ENCODE assay signal across 9 cellular contexts in the genomic region with DNA sequence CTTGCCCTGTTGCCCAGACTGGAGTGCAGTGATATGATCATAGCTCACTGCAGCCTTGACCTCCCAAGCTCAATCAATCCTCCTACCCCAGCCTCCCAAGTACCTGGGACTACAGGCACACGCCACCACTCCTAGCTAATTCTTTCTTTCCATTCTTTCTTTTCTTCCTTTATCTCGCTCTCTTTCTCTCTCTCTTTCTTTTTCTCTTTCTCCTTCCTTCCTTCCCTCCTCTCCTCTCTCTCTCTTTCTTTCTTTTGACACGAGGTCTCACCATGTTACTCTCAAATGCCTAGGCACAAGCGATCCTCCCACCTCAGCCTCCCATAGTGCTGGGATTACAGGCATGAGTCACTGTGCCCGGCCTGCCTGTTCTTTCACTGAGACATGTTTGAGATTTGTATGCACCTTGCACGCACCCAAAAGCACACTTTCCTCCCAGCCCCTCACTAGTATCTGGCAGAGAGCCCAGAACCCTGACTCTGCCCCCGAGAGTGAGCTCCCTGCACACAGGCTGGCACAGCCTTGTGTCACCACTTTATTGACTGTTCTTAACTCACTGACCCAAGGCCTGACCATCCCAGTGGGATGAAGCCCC. TPM values are rescaled to one million over a fixed set of nuclear protein-coding genes. Genes with fewer than 3 reads are reported as not detected.
A peak's percentile ranks its signal among the peaks of the same experiment; 100 is the strongest.
DNase-seq lines count a peak whose midpoint lies in the region; ATAC-seq and TF ChIP-seq lines count a peak whose summit lies in the region.
"Had no signal": no experiment of that assay in that cellular context is flagged by ENCODE, and none has a peak within 500 bp of the region (broad histone marks: within the 10 kb centered on the region; RNA-seq: fewer than 3 reads in every experiment).

No MANE protein-coding gene starts in this region.

- H3K4me1 ChIP-seq in smooth muscle cell (ENCODE audit: low read depth), result no peaks in the 10 kb centered on the region

- no peaks in the 10 kb centered on the region for H3K9me3 Mint-ChIP-seq in T-cell
- no peaks in the 10 kb centered on the region for H3K9me3 Mint-ChIP-seq in dendritic cell treated with granulocyte-macrophage colony-stimulating factor and Interleukin-4, amounts not matched to agents 40 ng/mL and 50 ng/mL, for 4 days

- 84% methylated on average over 7 of the region's 7 CpGs for WGBS in smooth muscle cell (ENCODE audit: low lambda C conversion rate)

- H3K27ac Mint-ChIP-seq in T-cell, result peak overlapping the region; percentile 93 to 94
- H3K27ac Mint-ChIP-seq in dendritic cell treated with granulocyte-macrophage colony-stimulating factor and Interleukin-4, amounts not matched to agents 40 ng/mL and 50 ng/mL, for 4 days, result peak overlapping the region; percentile 38

- no peaks in the 10 kb centered on the region for H4K20me1 ChIP-seq in smooth muscle cell (ENCODE audit: low read depth)

- no peaks in the 10 kb centered on the region for H3F3A ChIP-seq in smooth muscle cell (ENCODE audit: low read depth)

- no peak overlapping the region for H3K9ac ChIP-seq in smooth muscle cell (ENCODE audit: low read depth)

- POLR2A ChIA-PET in T-cell (lab: Charles Lee), result interaction anchor here (0.5 to 1.3 kb wide), 6 partner anchors 8 to 155 kb away, joined by 3 to 5 read pairs (median 4); no protein-coding TSS in a partner anchor

- ATAC-seq in GM18517 (IDR thresholded peaks at IDR 0.05; ENCODE audit: unreplicated experiment) (peak; percentile 94), HG02981 (IDR thresholded peaks at IDR 0.05; ENCODE audit: unreplicated experiment) (peak; percentile 69), T-cell (replicated peaks in 1 of 4) (peak in 3 of 4 experiments; percentile 21 to 43 (median 33)), left ventricle myocardium superior (no peak)

- H3K4me2 ChIP-seq in smooth muscle cell, result no peak overlapping the region

- H3K27ac ChIP-seq in smooth muscle cell (ENCODE audit: low read depth), result no peak overlapping the region

- no peaks in the 10 kb centered on the region for H3K36me3 ChIP-seq in smooth muscle cell (ENCODE audit: low read depth)

- H3K4me3 ChIP-seq in smooth muscle cell, result no peak overlapping the region

- peak overlapping the region; percentile 64 to 87 (median 67) for H3K4me3 Mint-ChIP-seq in T-cell
- H3K4me3 Mint-ChIP-seq in dendritic cell treated with granulocyte-macrophage colony-stimulating factor and Interleukin-4, amounts not matched to agents 40 ng/mL and 50 ng/mL, for 4 days, result no peak overlapping the region

- CTCF ChIA-PET in T-cell (lab: Charles Lee), result interaction anchor here in 1 of 2 donors (0.6 to 0.7 kb wide), 2 partner anchors 59 to 111 kb away, joined by 3 read pairs; no protein-coding TSS in a partner anchor

- intact Hi-C loops in dendritic cell treated with granulocyte-macrophage colony-stimulating factor and Interleukin-4, amounts not matched to agents 40 ng/mL and 50 ng/mL, for 4 days (cut with micrococcal nuclease), result loop anchor here (5.0 kb wide), 1 partner anchor 191 kb away; no protein-coding TSS in a partner anchor
- intact Hi-C loops in left ventricle myocardium superior (cut with micrococcal nuclease), result no loop called here

- H3K79me2 ChIP-seq in smooth muscle cell (ENCODE audit: low read depth), result no peaks in the 10 kb centered on the region

- peaks cover 9% of the 10 kb centered on the region for H3K27me3 ChIP-seq in smooth muscle cell (ENCODE audit: low read depth)

- H3K9me3 ChIP-seq in smooth muscle cell (replicated peaks; ENCODE audit: low read depth), result no peaks in the 10 kb centered on the region

- H3K36me3 Mint-ChIP-seq in T-cell, result peaks cover 2% of the 10 kb centered on the region
- H3K36me3 Mint-ChIP-seq in dendritic cell treated with granulocyte-macrophage colony-stimulating factor and Interleukin-4, amounts not matched to agents 40 ng/mL and 50 ng/mL, for 4 days (ENCODE audit: low read depth), result no peaks in the 10 kb centered on the region

- H2AFZ ChIP-seq in smooth muscle cell (ENCODE audit: low read depth), result no peak overlapping the region

- H3K4me1 Mint-ChIP-seq in T-cell, result peaks cover 81 to 94% (median 85%) of the 10 kb centered on the region in 3 donors
- H3K4me1 Mint-ChIP-seq in dendritic cell treated with granulocyte-macrophage colony-stimulating factor and Interleukin-4, amounts not matched to agents 40 ng/mL and 50 ng/mL, for 4 days (ENCODE audit: low read depth), result peaks cover 49% of the 10 kb centered on the region

- peak in 18 of 34 experiments; percentile 9 to 73 (median 40) for DNase-seq in T-cell
- no peak for DNase-seq in H4 (ENCODE audit: low spot score)
- no peak for DNase-seq in smooth muscle cell (lab: John Stamatoyannopoulos, UW; ENCODE audit: unreplicated experiment)
- DNase-seq in left ventricle myocardium superior, result no peak
- DNase-seq in MV-4-11 (lab: John Stamatoyannopoulos, UW), result no peak

- no peak for TF ChIP-seq CTCF in smooth muscle cell (IDR thresholded peaks at IDR 0.05; ENCODE audit: borderline replicate concordance, insufficient read depth, poor library complexity, severe bottlenecking)

- H3K27me3 Mint-ChIP-seq in T-cell, result peaks cover 0 to 1% of the 10 kb centered on the region in 2 donors
- H3K27me3 Mint-ChIP-seq in dendritic cell treated with granulocyte-macrophage colony-stimulating factor and Interleukin-4, amounts not matched to agents 40 ng/mL and 50 ng/mL, for 4 days, result peaks cover 44% of the 10 kb centered on the region

RNA-seq across cellular contexts. Expression of gene CD6, which starts 56.8 kb away (rescaled TPM):
- 100 to 1,000 TPM; 413 to 594 (median 495) TPM for total RNA-seq in T-cell
- total RNA-seq in H4 (2014; rRNA removed; shearing (Covaris generic)), result not detected in 2 replicates
- total RNA-seq in smooth muscle cell, result 0.27 TPM in 1 of 2 replicates, not detected in the other
- 0.21 TPM in 1 of 2 replicates, not detected in the other for polyA plus RNA-seq in smooth muscle cell
- 0.20 TPM for total RNA-seq in left ventricle myocardium superior
- total RNA-seq: endothelial cell of umbilical vein had no signal
- polyA plus RNA-seq: endothelial cell of umbilical vein had no signal

Comparison
In these comparisons a context has a peak if more than half of its experiments do, and no peak if none do; other contexts are left out.
1. DNase-seq: peak in T-cell (18 of 34); none in H4 (single experiment), smooth muscle cell (single experiment), left ventricle myocardium superior (single experiment) and MV-4-11 (single experiment).
2. RNA of gene CD6, which starts 56.8 kb away (total RNA-seq): 413 to 594 TPM in T-cell; 0.27 TPM in smooth muscle cell, 0.20 TPM in left ventricle myocardium superior (single experiment) and not detected in H4; every median in the first group is over 100 times any median in the second.